In the genomic region with DNA sequence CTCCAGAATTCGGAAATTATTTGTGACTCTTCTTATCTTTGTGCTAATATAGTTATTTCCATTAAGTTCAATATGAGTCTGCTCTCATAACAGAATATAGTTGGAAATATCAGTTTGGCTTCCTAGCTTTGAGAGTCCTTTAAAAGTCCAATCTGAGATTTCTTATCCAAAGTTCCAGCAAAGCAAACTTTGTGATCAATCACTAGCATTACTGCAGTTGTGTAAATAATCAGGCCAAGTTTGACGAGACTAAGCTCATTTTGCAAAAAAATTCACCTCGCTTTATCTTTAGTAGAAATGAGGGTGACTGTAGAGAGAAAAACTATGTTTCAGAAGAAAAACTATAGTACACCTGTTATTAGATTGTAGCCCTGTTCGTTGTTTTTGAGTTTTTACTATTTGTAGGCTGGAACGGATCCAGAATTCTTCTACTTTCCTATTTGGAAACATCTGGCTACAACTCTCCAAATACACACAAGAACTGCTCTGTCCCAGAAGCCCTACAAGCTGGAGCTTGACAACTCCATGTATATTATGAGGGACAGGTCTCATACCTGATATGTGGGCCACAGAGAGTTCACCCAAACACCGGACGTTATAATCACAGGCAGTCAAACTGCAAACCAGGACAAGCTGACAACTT, we compare ENCODE assay signal across 22 cellular contexts. TPM values are rescaled to one million over a fixed set of nuclear protein-coding genes. Genes with fewer than 3 reads are reported as not detected.
A peak's percentile ranks its signal among the peaks of the same experiment; 100 is the strongest.
DNase-seq lines count a peak whose midpoint lies in the region; ATAC-seq and TF ChIP-seq lines count a peak whose summit lies in the region.
"Had no signal": no experiment of that assay in that cellular context is flagged by ENCODE, and none has a peak within 500 bp of the region (broad histone marks: within the 10 kb centered on the region; RNA-seq: fewer than 3 reads in every experiment).

No MANE protein-coding gene starts in this region.

- H3K4me3 Mint-ChIP-seq in CD4-positive, CD25-positive, alpha-beta regulatory T cell: peak overlapping the region in 1 of 4 donors; percentile 65
- peak overlapping the region in 5 of 7 donors; percentile 3 to 66 (median 56) for H3K4me3 Mint-ChIP-seq in CD8-positive, alpha-beta memory T cell
- H3K4me3 Mint-ChIP-seq in naive thymus-derived CD4-positive, alpha-beta T cell: peak overlapping the region in 8 of 10 donors; percentile 3 to 59 (median 52)
- H3K4me3 Mint-ChIP-seq: activated naive CD4-positive, alpha-beta T cell treated with anti-CD3 and anti-CD28 coated beads, Interleukin-2, amount 10 ng/mL, durations not matched to agents 7 days and 5 days; brain; dendritic cell treated with granulocyte-macrophage colony-stimulating factor and Interleukin-4, amounts not matched to agents 40 ng/mL and 50 ng/mL, for 4 days; T-helper 1 cell treated with Interleukin-12 subunit alpha and Interleukin-12 subunit beta and Interleukin-4 antibody, amounts not matched to agents 30 μg/mL and 1 μg/mL, for 36 hours; WTC11 had no signal

- no peaks in the 10 kb centered on the region for H3K27me3 Mint-ChIP-seq in CD4-positive, CD25-positive, alpha-beta regulatory T cell
- no peaks in the 10 kb centered on the region for H3K27me3 Mint-ChIP-seq in CD8-positive, alpha-beta memory T cell
- no peaks in the 10 kb centered on the region for H3K27me3 Mint-ChIP-seq in naive thymus-derived CD4-positive, alpha-beta T cell
- H3K27me3 Mint-ChIP-seq: activated naive CD4-positive, alpha-beta T cell treated with anti-CD3 and anti-CD28 coated beads, Interleukin-2, amount 10 ng/mL, durations not matched to agents 7 days and 5 days; brain; dendritic cell treated with granulocyte-macrophage colony-stimulating factor and Interleukin-4, amounts not matched to agents 40 ng/mL and 50 ng/mL, for 4 days had no signal

- CTCF ChIA-PET in CD8-positive, alpha-beta memory T cell (lab: Charles Lee): interaction anchor here (1.4 kb wide), 1 partner anchor 14 kb away, joined by 3 read pairs; no protein-coding TSS in a partner anchor
- CTCF ChIA-PET in naive thymus-derived CD4-positive, alpha-beta T cell (lab: Charles Lee): interaction anchor here (0.6 to 1.1 kb wide), 2 partner anchors 35 to 38 kb away, joined by 3 read pairs; no protein-coding TSS in a partner anchor

- peaks cover 40 to 92% (median 81%) of the 10 kb centered on the region in 4 donors for H3K4me1 Mint-ChIP-seq in CD4-positive, CD25-positive, alpha-beta regulatory T cell
- peaks cover 86 to 99% (median 99%) of the 10 kb centered on the region in 3 donors for H3K4me1 Mint-ChIP-seq in CD8-positive, alpha-beta memory T cell
- H3K4me1 Mint-ChIP-seq in naive thymus-derived CD4-positive, alpha-beta T cell: peaks cover 55 to 88% (median 73%) of the 10 kb centered on the region in 7 donors

- peak overlapping the region; percentile 29 for H3K4me3 ChIP-seq in CD4-positive, CD25-positive, alpha-beta regulatory T cell (ENCODE audit: low read depth, low read length)
- H3K4me3 ChIP-seq in CD8-positive, alpha-beta memory T cell (ENCODE audit: low read length): no peak overlapping the region
- no peak overlapping the region for H3K4me3 ChIP-seq in coronary artery
- no peak overlapping the region for H3K4me3 ChIP-seq in naive thymus-derived CD4-positive, alpha-beta T cell (ENCODE audit: low read length)
- H3K4me3 ChIP-seq: gastrocnemius medialis, GM12878, left lung had no signal

- no peak for TF ChIP-seq CTCF in coronary artery (IDR thresholded peaks at IDR 0.05)

- POLR2A ChIA-PET in CD8-positive, alpha-beta memory T cell (lab: Charles Lee): interaction anchor here (0.6 to 1.3 kb wide), 4 partner anchors 13 to 57 kb away, joined by 3 to 5 read pairs (median 4); no protein-coding TSS in a partner anchor
- POLR2A ChIA-PET in naive thymus-derived CD4-positive, alpha-beta T cell (lab: Charles Lee): interaction anchor here (1.4 to 1.9 kb wide), 2 partner anchors 39 to 53 kb away, joined by 3 read pairs; no protein-coding TSS in a partner anchor

- no peaks in the 10 kb centered on the region for H3K9me3 Mint-ChIP-seq in CD4-positive, CD25-positive, alpha-beta regulatory T cell
- no peaks in the 10 kb centered on the region for H3K9me3 Mint-ChIP-seq in CD8-positive, alpha-beta memory T cell
- H3K9me3 Mint-ChIP-seq in naive thymus-derived CD4-positive, alpha-beta T cell: no peaks in the 10 kb centered on the region
- H3K9me3 Mint-ChIP-seq: activated naive CD4-positive, alpha-beta T cell treated with anti-CD3 and anti-CD28 coated beads, Interleukin-2, amount 10 ng/mL, durations not matched to agents 7 days and 5 days; brain; dendritic cell treated with granulocyte-macrophage colony-stimulating factor and Interleukin-4, amounts not matched to agents 40 ng/mL and 50 ng/mL, for 4 days; T-helper 1 cell treated with Interleukin-12 subunit alpha and Interleukin-12 subunit beta and Interleukin-4 antibody, amounts not matched to agents 30 μg/mL and 1 μg/mL, for 36 hours; WTC11 had no signal

- ATAC-seq in CD4-positive, CD25-positive, alpha-beta regulatory T cell (ENCODE audit: low read depth in 2 of 2): no peak
- no peak for ATAC-seq in naive thymus-derived CD4-positive, alpha-beta T cell
- ATAC-seq in GM18873 (IDR thresholded peaks at IDR 0.05; ENCODE audit: low FRiP score, unreplicated experiment) (no peak), HG03280 (IDR thresholded peaks at IDR 0.05; ENCODE audit: unreplicated experiment) (no peak)
- ATAC-seq: gastrocnemius medialis, left lung, WTC11 had no signal

- H3K27me3 ChIP-seq in CD4-positive, CD25-positive, alpha-beta regulatory T cell (ENCODE audit: control insufficient read depth, insufficient read depth, low read length): no peaks in the 10 kb centered on the region
- H3K27me3 ChIP-seq in CD8-positive, alpha-beta memory T cell (ENCODE audit: insufficient read depth, low read length, poor library complexity, severe bottlenecking): no peaks in the 10 kb centered on the region
- H3K27me3 ChIP-seq in naive thymus-derived CD4-positive, alpha-beta T cell (ENCODE audit: control insufficient read depth in 2 of 2, insufficient read depth in 2 of 2, low read length in 2 of 2): no peaks in the 10 kb centered on the region
- H3K27me3 ChIP-seq: gastrocnemius medialis, left lung had no signal

- H3K4me1 ChIP-seq in CD4-positive, CD25-positive, alpha-beta regulatory T cell (ENCODE audit: control insufficient read depth, insufficient read depth, low read length, poor library complexity, severe bottlenecking): peaks cover 40% of the 10 kb centered on the region
- H3K4me1 ChIP-seq in CD8-positive, alpha-beta memory T cell (ENCODE audit: insufficient read depth, low read length): peaks cover 61% of the 10 kb centered on the region
- H3K4me1 ChIP-seq in naive thymus-derived CD4-positive, alpha-beta T cell (ENCODE audit: control insufficient read depth in 2 of 2, insufficient read depth in 2 of 2, low read length in 2 of 2): peaks cover 25 to 34% of the 10 kb centered on the region in 2 donors

- no peaks in the 10 kb centered on the region for H3K36me3 ChIP-seq in CD4-positive, CD25-positive, alpha-beta regulatory T cell (ENCODE audit: control insufficient read depth, insufficient read depth, low read length)
- no peaks in the 10 kb centered on the region for H3K36me3 ChIP-seq in CD8-positive, alpha-beta memory T cell (ENCODE audit: insufficient read depth, low read length)
- H3K36me3 ChIP-seq in naive thymus-derived CD4-positive, alpha-beta T cell (ENCODE audit: control insufficient read depth in 2 of 3, insufficient read depth in 3 of 3, low read length in 3 of 3): no peaks in the 10 kb centered on the region
- H3K36me3 ChIP-seq: gastrocnemius medialis, left lung had no signal

- H3K36me3 Mint-ChIP-seq in CD4-positive, CD25-positive, alpha-beta regulatory T cell: peaks cover 5% of the 10 kb centered on the region
- H3K36me3 Mint-ChIP-seq in CD8-positive, alpha-beta memory T cell: peaks cover 0 to 6% (median 3%) of the 10 kb centered on the region in 3 donors
- peaks cover 0 to 9% (median 0%) of the 10 kb centered on the region in 5 donors for H3K36me3 Mint-ChIP-seq in naive thymus-derived CD4-positive, alpha-beta T cell
- H3K36me3 Mint-ChIP-seq: brain had no signal

- no peak overlapping the region for H3K27ac ChIP-seq in CD4-positive, CD25-positive, alpha-beta regulatory T cell (ENCODE audit: insufficient read depth, low read length, poor library complexity, severe bottlenecking)
- H3K27ac ChIP-seq in CD8-positive, alpha-beta memory T cell (ENCODE audit: low read depth, low read length): no peak overlapping the region
- no peak overlapping the region for H3K27ac ChIP-seq in coronary artery
- no peak overlapping the region for H3K27ac ChIP-seq in naive thymus-derived CD4-positive, alpha-beta T cell (ENCODE audit: low read depth, low read length)
- H3K27ac ChIP-seq: left lung, parathyroid adenoma had no signal

- DNase-seq in CD4-positive, CD25-positive, alpha-beta regulatory T cell: no peak
- DNase-seq in CD8-positive, alpha-beta memory T cell: no peak
- peak; percentile 24 for DNase-seq in coronary artery (ENCODE audit: low spot score)
- DNase-seq in naive thymus-derived CD4-positive, alpha-beta T cell: no peak
- no peak for DNase-seq in NCI-H187 (lab: John Stamatoyannopoulos, UW)
- DNase-seq: activated CD8-positive, alpha-beta memory T cell treated with anti-CD3 and anti-CD28 coated beads for 24 hours; activated naive CD4-positive, alpha-beta T cell treated with anti-CD3 and anti-CD28 coated beads, Interleukin-2, amount 10 ng/mL, durations not matched to agents 7 days and 5 days; gastrocnemius medialis; GDM1; KBM-7; left lung; NCI-H2081 treated with DMSO at 0.1 percent for 48 hours; NCI-H526; SHP77 had no signal

- H3K27ac Mint-ChIP-seq in CD4-positive, CD25-positive, alpha-beta regulatory T cell: peak overlapping the region in 2 of 3 donors; percentile 36 to 51
- H3K27ac Mint-ChIP-seq in CD8-positive, alpha-beta memory T cell: peak overlapping the region in 7 of 8 donors; percentile 10 to 82 (median 37)
- H3K27ac Mint-ChIP-seq in naive thymus-derived CD4-positive, alpha-beta T cell: peak overlapping the region in 2 of 9 donors; percentile 48 to 64
- H3K27ac Mint-ChIP-seq: activated naive CD4-positive, alpha-beta T cell treated with anti-CD3 and anti-CD28 coated beads, Interleukin-2, amount 10 ng/mL, durations not matched to agents 7 days and 5 days; brain; T-helper 1 cell treated with Interleukin-12 subunit alpha and Interleukin-12 subunit beta and Interleukin-4 antibody, amounts not matched to agents 30 μg/mL and 1 μg/mL, for 36 hours; WTC11 had no signal

- intact Hi-C loops in naive thymus-derived CD4-positive, alpha-beta T cell (cut with micrococcal nuclease): no loop called here

- no peaks in the 10 kb centered on the region for H3K9me3 ChIP-seq in CD4-positive, CD25-positive, alpha-beta regulatory T cell (ENCODE audit: control insufficient read depth in 2 of 2, low read length in 2 of 2)
- no peaks in the 10 kb centered on the region for H3K9me3 ChIP-seq in CD8-positive, alpha-beta memory T cell (ENCODE audit: low read length)
- no peaks in the 10 kb centered on the region for H3K9me3 ChIP-seq in naive thymus-derived CD4-positive, alpha-beta T cell (ENCODE audit: control insufficient read depth in 2 of 3, low read length in 3 of 3)
- H3K9me3 ChIP-seq: gastrocnemius medialis, left lung had no signal

RNA-seq across cellular contexts. Expression of gene RAPGEF1, which starts 47.8 kb away (rescaled TPM):
- 159 TPM for total RNA-seq in CD4-positive, CD25-positive, alpha-beta regulatory T cell
- polyA plus RNA-seq in CD4-positive, CD25-positive, alpha-beta regulatory T cell: 1 to 10 TPM; 3.8 to 7.3 (median 4.6) TPM
- 100 to 1,000 TPM; 145 to 148 TPM for total RNA-seq in CD8-positive, alpha-beta memory T cell
- 20.1 TPM for polyA plus RNA-seq in CD8-positive, alpha-beta memory T cell
- total RNA-seq in naive thymus-derived CD4-positive, alpha-beta T cell: 100 to 1,000 TPM in 2 of 5 experiments, 10 to 100 TPM in 3; 81.1 to 181 (median 85.8) TPM
- 1 to 10 TPM; 1.2 to 4.7 TPM for polyA plus RNA-seq in naive thymus-derived CD4-positive, alpha-beta T cell
